ENCODE assay signal across 8 cellular contexts in the genomic region with DNA sequence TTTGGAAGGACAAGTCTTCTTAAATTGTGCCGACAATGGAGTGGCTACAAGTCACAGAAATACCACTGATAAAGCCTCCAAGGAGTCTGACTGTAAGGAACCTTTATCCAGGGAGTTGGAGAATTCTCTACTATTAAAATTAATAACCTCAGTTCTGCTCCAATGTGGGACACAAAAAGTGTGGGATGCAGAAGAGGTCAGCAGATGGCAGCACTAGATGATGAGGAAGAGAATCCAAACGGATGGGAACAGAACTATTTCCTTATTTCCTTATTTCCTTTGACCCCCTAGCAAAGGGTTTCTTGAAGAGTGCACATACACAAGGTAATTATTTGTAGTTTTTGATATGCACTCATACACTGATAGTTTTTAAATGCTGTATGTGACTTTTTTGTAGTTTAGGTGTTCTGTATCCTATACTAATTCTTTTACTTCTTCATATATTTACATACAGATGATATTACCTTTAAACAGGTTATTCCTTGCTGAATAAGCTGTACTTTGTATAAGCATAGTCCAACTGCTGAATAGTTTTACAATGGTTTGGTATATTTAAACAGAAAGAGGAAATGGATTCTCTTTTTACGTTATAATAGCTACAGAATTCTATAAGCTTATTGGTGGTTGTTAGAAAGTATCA. TPM values are rescaled to one million over a fixed set of nuclear protein-coding genes. Genes with fewer than 3 reads are reported as not detected.
A peak's percentile ranks its signal among the peaks of the same experiment; 100 is the strongest.
DNase-seq lines count a peak whose midpoint lies in the region; TF ChIP-seq lines count a peak whose summit lies in the region.

No MANE protein-coding gene starts in this region.

- no peaks in the 10 kb centered on the region for H3K4me1 Mint-ChIP-seq in Caco-2 (ENCODE audit: low read depth, unreplicated experiment)
- no peaks in the 10 kb centered on the region for H3K4me1 Mint-ChIP-seq in activated CD4-positive, alpha-beta memory T cell treated with anti-CD3 and anti-CD28 coated beads for 36 hours (ENCODE audit: low read depth)
- no peaks in the 10 kb centered on the region for H3K4me1 Mint-ChIP-seq in CD4-positive, alpha-beta memory T cell

- H3K9ac ChIP-seq in SK-N-SH, result no peak overlapping the region

- 36% methylated on average over 3 of the region's 3 CpGs for WGBS in SK-N-SH (ENCODE audit: low lambda C conversion rate)
- WGBS in sigmoid colon, 2 donors, result 31 to 50% methylated on average over 3 of the region's 3 CpGs

- H3K27me3 ChIP-seq in Caco-2 (replicated peaks; ENCODE audit: control insufficient read depth, insufficient read depth, low read length), result no peaks in the 10 kb centered on the region
- H3K27me3 ChIP-seq in HL-60 (ENCODE audit: insufficient read depth, poor library complexity, severe bottlenecking), result no peaks in the 10 kb centered on the region
- H3K27me3 ChIP-seq in SK-N-SH (ENCODE audit: insufficient read depth), result no peaks in the 10 kb centered on the region; the same call in 1 of the 2 replicates
- no peaks in the 10 kb centered on the region for H3K27me3 ChIP-seq in sigmoid colon
- no peaks in the 10 kb centered on the region for H3K27me3 ChIP-seq in CD4-positive, alpha-beta memory T cell (ENCODE audit: insufficient read depth, low read length)

- no peak overlapping the region for H3K4me2 ChIP-seq in SK-N-SH

- TF ChIP-seq POLR2A in sigmoid colon (IDR thresholded peaks at IDR 0.05), result no peak

- TF ChIP-seq EP300 in SK-N-SH (IDR thresholded peaks at IDR 0.05; ENCODE audit: borderline replicate concordance in 1 of 2, low read depth in 1 of 2, low read length in 1 of 2), result no peak
- no peak for TF ChIP-seq EP300 in sigmoid colon (IDR thresholded peaks at IDR 0.05)

- H3K4me3 Mint-ChIP-seq in Caco-2 (ENCODE audit: unreplicated experiment), result no peak overlapping the region
- H3K4me3 Mint-ChIP-seq in activated CD4-positive, alpha-beta memory T cell treated with anti-CD3 and anti-CD28 coated beads for 36 hours, result no peak overlapping the region
- H3K4me3 Mint-ChIP-seq in CD4-positive, alpha-beta memory T cell, result no peak overlapping the region

- no peaks in the 10 kb centered on the region for H4K20me1 ChIP-seq in SK-N-SH (ENCODE audit: insufficient read depth)

- DNase-seq in Caco-2, result peak in 1 of 2 experiments; percentile 35
- DNase-seq in HL-60 (ENCODE audit: low read depth in 1 of 2, low spot score in 1 of 2), result peak in 1 of 2 experiments; percentile 1
- peak; percentile 21 for DNase-seq in SK-N-SH
- DNase-seq in globus pallidus (ENCODE audit: low spot score), result peak; percentile 41
- no peak for DNase-seq in sigmoid colon
- DNase-seq in activated CD4-positive, alpha-beta memory T cell treated with anti-CD3 and anti-CD28 coated beads for 36 hours, result no peak
- DNase-seq in activated CD4-positive, alpha-beta T cell treated with anti-CD3 and anti-CD28 coated beads, Interleukin-2, amount 50 U/mL, for 4 hours, result no peak
- DNase-seq in CD4-positive, alpha-beta memory T cell, result no peak

- no peaks in the 10 kb centered on the region for H3K79me2 ChIP-seq in SK-N-SH (ENCODE audit: insufficient read depth)

- H3K9me3 Mint-ChIP-seq in Caco-2 (ENCODE audit: unreplicated experiment), result no peaks in the 10 kb centered on the region
- H3K9me3 Mint-ChIP-seq in activated CD4-positive, alpha-beta memory T cell treated with anti-CD3 and anti-CD28 coated beads for 36 hours, result no peaks in the 10 kb centered on the region
- peaks cover 0 to 5% (median 0%) of the 10 kb centered on the region in 8 donors for H3K9me3 Mint-ChIP-seq in CD4-positive, alpha-beta memory T cell

- CTCF ChIA-PET in Caco-2 (lab: Charles Lee), result no interaction called here
- CTCF ChIA-PET in SK-N-SH (lab: Yijun Ruan, JAX), result interaction anchor here (0.7 to 1.8 kb wide), 11 partner anchors 10 to 386 kb away, joined by 3 to 22 read pairs (median 3); partner anchors contain the start of gene NLGN1
- CTCF ChIA-PET in activated CD4-positive, alpha-beta memory T cell treated with anti-CD3 and anti-CD28 coated beads for 36 hours (lab: Charles Lee), result no interaction called here
- CTCF ChIA-PET in CD4-positive, alpha-beta memory T cell (lab: Charles Lee; ENCODE audit: partially characterized antibody), result no interaction called here

- TF ChIP-seq RAD21 in SK-N-SH (IDR thresholded peaks at IDR 0.05; ENCODE audit: low read length), result peak; percentile 65

- TF ChIP-seq CTCF in Caco-2 (IDR thresholded peaks at IDR 0.05; ENCODE audit: insufficient read depth in 1 of 2, low read depth in 1 of 2, low read length in 1 of 2, severe bottlenecking in 1 of 2, unreplicated experiment in 1 of 2) (peak; percentile 54 to 55), HL-60 (IDR thresholded peaks at IDR 0.05; ENCODE audit: insufficient read depth, low read length) (peak; percentile 35), SK-N-SH (IDR thresholded peaks at IDR 0.05) (peak; percentile 76), sigmoid colon (IDR thresholded peaks at IDR 0.05) (peak; percentile 34 to 62 (median 44))

- H3K36me3 ChIP-seq in Caco-2 (ENCODE audit: control insufficient read depth, insufficient read depth, low read length) (no peaks in the 10 kb centered on the region), SK-N-SH (replicated peaks in 1 of 2; ENCODE audit: control insufficient read depth in 1 of 2, insufficient read depth in 2 of 2, low read length in 1 of 2) (no peaks in the 10 kb centered on the region), sigmoid colon (no peaks in the 10 kb centered on the region)
- H3K36me3 ChIP-seq in CD4-positive, alpha-beta memory T cell (ENCODE audit: insufficient read depth, low read length), result no peaks in the 10 kb centered on the region

- H3K9me3 ChIP-seq in Caco-2, result no peaks in the 10 kb centered on the region
- H3K9me3 ChIP-seq in SK-N-SH, result no peaks in the 10 kb centered on the region
- H3K9me3 ChIP-seq in sigmoid colon, result no peaks in the 10 kb centered on the region
- no peaks in the 10 kb centered on the region for H3K9me3 ChIP-seq in CD4-positive, alpha-beta memory T cell (ENCODE audit: control insufficient read depth in 1 of 2, low read length in 2 of 2)

- H3K27me3 Mint-ChIP-seq in Caco-2 (ENCODE audit: insufficient read depth, unreplicated experiment), result peaks cover 14% of the 10 kb centered on the region
- no peaks in the 10 kb centered on the region for H3K27me3 Mint-ChIP-seq in activated CD4-positive, alpha-beta memory T cell treated with anti-CD3 and anti-CD28 coated beads for 36 hours
- no peaks in the 10 kb centered on the region for H3K27me3 Mint-ChIP-seq in CD4-positive, alpha-beta memory T cell

- H3K27ac Mint-ChIP-seq in Caco-2 (ENCODE audit: unreplicated experiment), result no peak overlapping the region
- no peak overlapping the region for H3K27ac Mint-ChIP-seq in activated CD4-positive, alpha-beta memory T cell treated with anti-CD3 and anti-CD28 coated beads for 36 hours
- H3K27ac Mint-ChIP-seq in CD4-positive, alpha-beta memory T cell, result no peak overlapping the region

- H2AFZ ChIP-seq in SK-N-SH (ENCODE audit: low read depth), result no peak overlapping the region

- H3K27ac ChIP-seq in HL-60 (replicated peaks) (no peak overlapping the region), SK-N-SH (ENCODE audit: low read depth in 2 of 2, low read length in 1 of 2) (no peak overlapping the region), sigmoid colon (no peak overlapping the region)
- no peak overlapping the region for H3K27ac ChIP-seq in CD4-positive, alpha-beta memory T cell (ENCODE audit: low read depth, low read length)

- H3K4me3 ChIP-seq in Caco-2 (ENCODE audit: low read depth, low read length) (no peak overlapping the region), HL-60 (replicated peaks; ENCODE audit: insufficient read depth, low read length) (no peak overlapping the region), SK-N-SH (ENCODE audit: low read depth in 2 of 2, low read length in 1 of 2) (no peak overlapping the region; a peak in 1 of 4 replicates), sigmoid colon (no peak overlapping the region)
- H3K4me3 ChIP-seq in CD4-positive, alpha-beta memory T cell (ENCODE audit: low read length in 2 of 2), result no peak overlapping the region

- POLR2A ChIA-PET in Caco-2 (lab: Charles Lee), result no interaction called here
- POLR2A ChIA-PET in SK-N-SH (lab: Yijun Ruan, JAX), result no interaction called here
- POLR2A ChIA-PET in activated CD4-positive, alpha-beta memory T cell treated with anti-CD3 and anti-CD28 coated beads for 36 hours (lab: Charles Lee), result no interaction called here
- POLR2A ChIA-PET in CD4-positive, alpha-beta memory T cell (lab: Charles Lee; ENCODE audit: partially characterized antibody), result no interaction called here

- no peaks in the 10 kb centered on the region for H3K36me3 Mint-ChIP-seq in Caco-2 (ENCODE audit: insufficient read depth, unreplicated experiment)
- H3K36me3 Mint-ChIP-seq in activated CD4-positive, alpha-beta memory T cell treated with anti-CD3 and anti-CD28 coated beads for 36 hours, result no peaks in the 10 kb centered on the region
- H3K36me3 Mint-ChIP-seq in CD4-positive, alpha-beta memory T cell, result no peaks in the 10 kb centered on the region

- BruUV-seq in Caco-2 (replicated peaks; lab: Mats Ljungman, UMichigan), result no TSS peak

- intact Hi-C loops in Caco-2 (cut with micrococcal nuclease; ENCODE audit: unreplicated experiment), result loop anchor here (1.0 kb wide), 1 partner anchor 181 kb away; no protein-coding TSS in a partner anchor
- intact Hi-C loops in sigmoid colon (cut with DNase I), result loop anchor here (1.0 kb wide), 1 partner anchor 181 kb away; no protein-coding TSS in a partner anchor
- intact Hi-C loops in activated CD4-positive, alpha-beta memory T cell treated with anti-CD3 and anti-CD28 coated beads for 36 hours (cut with micrococcal nuclease), result no loop called here
- intact Hi-C loops in CD4-positive, alpha-beta memory T cell (cut with micrococcal nuclease), result no loop called here

- no peaks in the 10 kb centered on the region for H3K9me2 ChIP-seq in SK-N-SH

- no peaks in the 10 kb centered on the region for H3K4me1 ChIP-seq in Caco-2
- no peaks in the 10 kb centered on the region for H3K4me1 ChIP-seq in SK-N-SH (ENCODE audit: control insufficient read depth in 1 of 2, insufficient read depth in 2 of 2, low read depth in 1 of 2, low read length in 1 of 2)
- H3K4me1 ChIP-seq in sigmoid colon, result no peaks in the 10 kb centered on the region
- H3K4me1 ChIP-seq in CD4-positive, alpha-beta memory T cell (ENCODE audit: insufficient read depth, low read length), result no peaks in the 10 kb centered on the region

- no peaks in the 10 kb centered on the region for H3F3A ChIP-seq in SK-N-SH (replicated peaks; ENCODE audit: insufficient read depth)

TF ChIP-seq in SK-N-SH, 30 proteins besides CTCF, POLR2A, EP300 and RAD21:
- TF ChIP-seq SIN3A (IDR thresholded peaks at IDR 0.05; ENCODE audit: borderline replicate concordance, low read depth, low read length) (no peak), SMC3 (IDR thresholded peaks at IDR 0.05; ENCODE audit: low read depth, low read length) (peak; percentile 40)
TF ChIP-seq in SK-N-SH: peak in this region for 1.

RNA-seq across cellular contexts. Expression of gene NLGN1, which starts 25.6 kb away (rescaled TPM):
- total RNA-seq in Caco-2 (2022) (not detected in 2 replicates), sigmoid colon (10 to 100 TPM; 28.1 to 33.5 (median 29.3) TPM)
- polyA plus RNA-seq in SK-N-SH (2012; rRNA removed) (1.5 and 2.4 TPM in 2 replicates), sigmoid colon (under 1 TPM in 2 of 3 donors, not detected in 1; under 0.01 to 0.60 TPM)
- polyA plus RNA-seq in SK-N-SH (2012; cell fraction: cytosol; rRNA removed), result 1.6 and 2.0 TPM in 2 replicates
- polyA plus RNA-seq in SK-N-SH (2012; cell fraction: nucleus; rRNA removed), result 0.93 and 2.4 TPM in 2 replicates
- total RNA-seq in activated CD4-positive, alpha-beta memory T cell treated with anti-CD3 and anti-CD28 coated beads for 36 hours, result not detected
- not detected for total RNA-seq in CD4-positive, alpha-beta memory T cell
- not detected for polyA plus RNA-seq in CD4-positive, alpha-beta memory T cell

Comparison
In these comparisons a context has a peak if more than half of its experiments do, and no peak if none do; other contexts are left out.
1. DNase-seq: peak in SK-N-SH (single experiment) and globus pallidus (single experiment); none in sigmoid colon (single experiment), activated CD4-positive, alpha-beta memory T cell treated with anti-CD3 and anti-CD28 coated beads for 36 hours (single experiment), activated CD4-positive, alpha-beta T cell treated with anti-CD3 and anti-CD28 coated beads, Interleukin-2, amount 50 U/mL, for 4 hours (0 of 2) and CD4-positive, alpha-beta memory T cell (0 of 5).
2. RNA of gene NLGN1, which starts 25.6 kb away (total RNA-seq): 28.1 to 33.5 TPM in sigmoid colon; not detected in Caco-2, not detected in activated CD4-positive, alpha-beta memory T cell treated with anti-CD3 and anti-CD28 coated beads for 36 hours and not detected in CD4-positive, alpha-beta memory T cell; every median in the first group is over 10 times any median in the second.
3. intact Hi-C loops: an anchor here in Caco-2 (1.0 kb wide) and sigmoid colon (1.0 kb wide); none called in activated CD4-positive, alpha-beta memory T cell treated with anti-CD3 and anti-CD28 coated beads for 36 hours and CD4-positive, alpha-beta memory T cell.
4. Peak in every context shown above with its lines, with median percentiles within 50 percentile points of each other: CTCF ChIP-seq.